In genomic region chr13:75583101-75583500, GRCh38 we compare ENCODE assay signal across 36 cellular contexts. TPM values are rescaled to one million over a fixed set of nuclear protein-coding genes. Genes with fewer than 3 reads are reported as not detected.
"Had no signal": no experiment of that assay in that cellular context is flagged by ENCODE, and none has a peak within 500 bp of the region (broad histone marks: within the 10 kb centered on the region; RNA-seq: fewer than 3 reads in every experiment).

No MANE protein-coding gene starts in this region.

- H3K27ac ChIP-seq: ascending aorta, cardiac muscle cell, VCaP had no signal

- H3K27me3 ChIP-seq: ascending aorta, cardiac muscle cell had no signal

- DNase-seq: activated B cell treated with CpG ODN at 0.5 μM for 24 hours; activated CD4-positive, alpha-beta memory T cell treated with anti-CD3 and anti-CD28 coated beads for 36 hours; activated CD4-positive, alpha-beta T cell treated with anti-CD3 and anti-CD28 coated beads for 4 hours; activated CD4-positive, alpha-beta T cell treated with anti-CD3 and anti-CD28 coated beads, Interleukin-2, amount 10 ng/mL, durations not matched to agents 24 days and 14 days; activated CD4-positive, alpha-beta T cell treated with anti-CD3 and anti-CD28 coated beads, Interleukin-2, amount 50 U/mL, for 1 hour; activated CD4-positive, alpha-beta T cell treated with anti-CD3 and anti-CD28 coated beads, Interleukin-2, amount 50 U/mL, for 4 hours; activated CD4-positive, CD25-positive, alpha-beta regulatory T cell treated with anti-CD3 and anti-CD28 coated beads, Interleukin-2, amount 50 U/mL, for 72 hours; activated CD8-positive, alpha-beta memory T cell treated with anti-CD3 and anti-CD28 coated beads, Interleukin-2, amount 50 U/mL, for 4 hours; activated CD8-positive, alpha-beta T cell treated with anti-CD3 and anti-CD28 coated beads for 36 hours; activated effector memory CD4-positive, alpha-beta T cell treated with anti-CD3 and anti-CD28 coated beads, Interleukin-2, amount 50 U/mL, for 16 hours; activated gamma-delta T cell treated with Interleukin-2 at 50 U/mL for 16 hours; activated naive CD4-positive, alpha-beta T cell; activated naive CD4-positive, alpha-beta T cell treated with anti-CD3 and anti-CD28 coated beads for 36 hours; activated naive CD4-positive, alpha-beta T cell treated with anti-CD3 and anti-CD28 coated beads, Interleukin-2, amount 50 U/mL, for 16 hours; activated naive CD8-positive, alpha-beta T cell treated with anti-CD3 and anti-CD28 coated beads for 36 hours; activated T-cell treated with anti-CD3 and anti-CD28 coated beads for 4 hours; activated T-cell treated with anti-CD3 and anti-CD28 coated beads, Interleukin-2, amount 50 U/mL, for 1 hour; activated T-cell treated with anti-CD3 and anti-CD28 coated beads, Interleukin-2, amount 50 U/mL, for 4 hours; activated T-cell treated with anti-CD3 and anti-CD28 coated beads, Interleukin-2, amount 50 U/mL, for 72 hours; amygdala; anterior cingulate cortex; SW 1271; T-helper 1 cell; T-helper 2 cell; T-helper 9 cell had no signal

- ATAC-seq: activated CD8-positive, alpha-beta T cell treated with anti-CD3 and anti-CD28 coated beads for 36 hours; activated naive CD4-positive, alpha-beta T cell treated with anti-CD3 and anti-CD28 coated beads, Interleukin-2, amount 50 U/mL, for 72 hours; activated T-cell treated with anti-CD3 and anti-CD28 coated beads, Interleukin-2, amount 50 U/mL, for 4 hours; activated T-cell treated with anti-CD3 and anti-CD28 coated beads, Interleukin-2, amount 50 U/mL, for 72 hours; activated T-helper 17 cell treated with anti-CD3 and anti-CD28 coated beads, Interleukin-2, amount 50 U/mL, for 72 hours had no signal

- FAIRE-seq: bronchial epithelial cell, TTC549 had no signal

- H3K4me3 Mint-ChIP-seq: activated B cell treated with CpG ODN at 0.5 μM for 24 hours; activated CD4-positive, alpha-beta memory T cell treated with anti-CD3 and anti-CD28 coated beads for 36 hours; activated CD4-positive, alpha-beta T cell treated with anti-CD3 and anti-CD28 coated beads, Interleukin-2, amount 10 ng/mL, durations not matched to agents 24 days and 14 days; activated CD8-positive, alpha-beta T cell treated with anti-CD3 and anti-CD28 coated beads for 36 hours; activated naive CD4-positive, alpha-beta T cell treated with anti-CD3 and anti-CD28 coated beads for 36 hours; activated naive CD8-positive, alpha-beta T cell treated with anti-CD3 and anti-CD28 coated beads for 36 hours; activated T-cell treated with anti-CD3 and anti-CD28 coated beads, Interleukin-2, amount 50 U/mL, for 4 hours; activated T-cell treated with anti-CD3 and anti-CD28 coated beads, Interleukin-2, amount 50 U/mL, for 72 hours; activated T-helper 1 cell treated with anti-CD3 and anti-CD28 coated beads, Interleukin-12 subunit alpha, Interleukin-12 subunit beta, Interleukin-2, Interleukin-4 antibody, amounts not matched to agents 30 ng/mL and 10 ng/mL and 1 ng/mL, durations not matched to agents 14 hours and 24 hours and 36 hours; activated T-helper 17 cell treated with anti-CD3 and anti-CD28 coated beads, Interleukin-2, amount 50 U/mL, for 72 hours; brain; T-helper 1 cell treated with Interleukin-12 subunit alpha and Interleukin-12 subunit beta and Interleukin-4 antibody, amounts not matched to agents 30 μg/mL and 1 μg/mL, for 36 hours; T-helper 2 cell treated with Interferon-gamma antibody and Interleukin-4, amounts not matched to agents 5 μg/mL and 100 μg/mL, for 36 hours had no signal

- H3K4me3 ChIP-seq: ascending aorta, cardiac muscle cell had no signal

- H3K27ac Mint-ChIP-seq: activated B cell treated with CpG ODN at 0.5 μM for 24 hours; activated CD4-positive, alpha-beta memory T cell treated with anti-CD3 and anti-CD28 coated beads for 36 hours; activated CD4-positive, alpha-beta T cell treated with anti-CD3 and anti-CD28 coated beads, Interleukin-2, amount 10 ng/mL, durations not matched to agents 24 days and 14 days; activated CD8-positive, alpha-beta T cell treated with anti-CD3 and anti-CD28 coated beads for 36 hours; activated naive CD4-positive, alpha-beta T cell treated with anti-CD3 and anti-CD28 coated beads for 36 hours; activated naive CD4-positive, alpha-beta T cell treated with anti-CD3 and anti-CD28 coated beads, Interleukin-2, amount 50 U/mL, for 72 hours; activated naive CD8-positive, alpha-beta T cell treated with anti-CD3 and anti-CD28 coated beads for 36 hours; activated T-cell treated with anti-CD3 and anti-CD28 coated beads, Interleukin-2, amount 50 U/mL, for 72 hours; activated T-helper 1 cell treated with anti-CD3 and anti-CD28 coated beads, Interleukin-12 subunit alpha, Interleukin-12 subunit beta, Interleukin-2, Interleukin-4 antibody, amounts not matched to agents 30 ng/mL and 10 ng/mL and 1 ng/mL, durations not matched to agents 14 hours and 24 hours and 36 hours; activated T-helper 17 cell treated with anti-CD3 and anti-CD28 coated beads, Interleukin-2, amount 50 U/mL, for 72 hours; brain; T-helper 1 cell treated with Interleukin-12 subunit alpha and Interleukin-12 subunit beta and Interleukin-4 antibody, amounts not matched to agents 30 μg/mL and 1 μg/mL, for 36 hours; T-helper 2 cell treated with Interferon-gamma antibody and Interleukin-4, amounts not matched to agents 5 μg/mL and 100 μg/mL, for 36 hours had no signal

- H3K4me1 Mint-ChIP-seq: activated B cell treated with CpG ODN at 0.5 μM for 24 hours; activated T-helper 17 cell treated with anti-CD3 and anti-CD28 coated beads, Interleukin-2, amount 50 U/mL, for 72 hours; brain had no signal

- H3K4me1 ChIP-seq: ascending aorta had no signal

- H3K27me3 Mint-ChIP-seq: activated B cell treated with CpG ODN at 0.5 μM for 24 hours; activated CD4-positive, alpha-beta memory T cell treated with anti-CD3 and anti-CD28 coated beads for 36 hours; activated CD4-positive, alpha-beta T cell treated with anti-CD3 and anti-CD28 coated beads, Interleukin-2, amount 10 ng/mL, durations not matched to agents 24 days and 14 days; activated CD8-positive, alpha-beta T cell treated with anti-CD3 and anti-CD28 coated beads for 36 hours; activated naive CD8-positive, alpha-beta T cell treated with anti-CD3 and anti-CD28 coated beads for 36 hours; activated T-helper 17 cell treated with anti-CD3 and anti-CD28 coated beads, Interleukin-2, amount 50 U/mL, for 72 hours; brain had no signal

- H3K36me3 ChIP-seq: ascending aorta, cardiac muscle cell had no signal

RNA-seq across cellular contexts. Expression of gene UCHL3, which starts 33.5 kb away (rescaled TPM):
- total RNA-seq: ascending aorta had no signal
